Comparison of ENCODE assay signal across 22 cellular contexts in the genomic region with DNA sequence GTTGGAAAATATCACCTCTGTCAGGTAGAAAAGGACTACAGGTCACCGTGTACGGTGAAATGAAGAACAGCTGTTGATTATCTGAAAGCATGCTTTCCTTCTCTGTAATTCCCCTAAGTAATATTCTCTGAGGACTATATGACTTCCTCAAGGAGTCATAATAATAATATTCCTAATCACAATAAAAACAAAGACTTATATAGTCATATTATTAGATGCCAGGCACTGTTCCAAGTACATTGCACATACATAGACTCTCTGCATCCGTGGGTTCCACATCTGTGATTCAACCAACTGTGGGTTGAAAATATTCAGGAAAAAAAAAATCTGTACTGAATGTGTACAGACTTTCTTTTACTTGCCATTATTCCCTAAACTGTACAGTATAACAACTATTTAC.
DNase-seq lines count a peak whose midpoint lies in the region; ATAC-seq and TF ChIP-seq lines count a peak whose summit lies in the region.
"Had no signal": no experiment of that assay in that cellular context is flagged by ENCODE, and none has a peak within 500 bp of the region (broad histone marks: within the 10 kb centered on the region; RNA-seq: fewer than 3 reads in every experiment).

No MANE protein-coding gene starts in this region.

- H3K27ac ChIP-seq in breast epithelium = no peak overlapping the region
- H3K27ac ChIP-seq: 22Rv1, SJCRH30, tibial nerve had no signal

- H3K36me3 ChIP-seq in breast epithelium = no peaks in the 10 kb centered on the region
- H3K36me3 ChIP-seq: SJCRH30, tibial nerve had no signal

- CTCF ChIA-PET in MCF 10A (lab: Yijun Ruan, JAX) = no interaction called here

- TF ChIP-seq CTCF in MCF 10A (IDR thresholded peaks at IDR 0.05; ENCODE audit: unreplicated experiment) (no peak), breast epithelium (IDR thresholded peaks at IDR 0.05) (no peak), astrocyte of the spinal cord (IDR thresholded peaks at IDR 0.05; ENCODE audit: low read depth, low read length) (no peak)

- H3K27me3 ChIP-seq in breast epithelium = no peaks in the 10 kb centered on the region
- H3K27me3 ChIP-seq: SJCRH30, tibial nerve had no signal

- H3K4me1 Mint-ChIP-seq in MCF 10A (ENCODE audit: insufficient read depth, unreplicated experiment) = no peaks in the 10 kb centered on the region
- H3K4me1 Mint-ChIP-seq in immature natural killer cell = peaks cover 33 to 68% of the 10 kb centered on the region in 2 donors

- no peaks in the 10 kb centered on the region for H3K9me3 ChIP-seq in breast epithelium
- H3K9me3 ChIP-seq: SJCRH30, tibial nerve had no signal

- H3K4me3 Mint-ChIP-seq in MCF 10A (ENCODE audit: unreplicated experiment) (no peak overlapping the region), immature natural killer cell (no peak overlapping the region)
- H3K4me3 Mint-ChIP-seq: IgD-negative memory B cell had no signal

- no peak for ATAC-seq in HG02981 (IDR thresholded peaks at IDR 0.05; ENCODE audit: unreplicated experiment)
- ATAC-seq: left colon had no signal

- POLR2A ChIA-PET in MCF 10A (lab: Yijun Ruan, JAX) = no interaction called here

- in situ Hi-C loops in astrocyte of the spinal cord (cut with HindIII; ENCODE audit: low sequenced_read_pairs) = no loop called here

- no peak for TF ChIP-seq POLR2A in breast epithelium (IDR thresholded peaks at IDR 0.05)

- BruUV-seq in MCF 10A (replicated peaks; lab: Mats Ljungman, UMichigan) = no TSS peak

- H3K27ac Mint-ChIP-seq in MCF 10A (ENCODE audit: low read depth, unreplicated experiment) (no peak overlapping the region), immature natural killer cell (peak overlapping the region; percentile 83 to 93 (median 87))
- H3K27ac Mint-ChIP-seq: IgD-negative memory B cell had no signal

- H3K4me3 ChIP-seq in breast epithelium (no peak overlapping the region), astrocyte of the spinal cord (ENCODE audit: low read depth, low read length) (no peak overlapping the region)
- H3K4me3 ChIP-seq: SJCRH30, tibial nerve had no signal

- intact Hi-C loops in MCF 10A (cut with micrococcal nuclease) = no loop called here
- intact Hi-C loops in breast epithelium (cut with DNase I; ENCODE audit: low total_unique reads) = no loop called here

- no peaks in the 10 kb centered on the region for H3K4me1 ChIP-seq in breast epithelium
- H3K4me1 ChIP-seq: SJCRH30, tibial nerve had no signal

- H3K36me3 Mint-ChIP-seq in MCF 10A (ENCODE audit: insufficient read depth, unreplicated experiment) (no peaks in the 10 kb centered on the region), immature natural killer cell (peaks cover 0 to 31% (median 26%) of the 10 kb centered on the region in 3 donors)

- no peaks in the 10 kb centered on the region for H3K9me3 Mint-ChIP-seq in MCF 10A (ENCODE audit: unreplicated experiment)
- no peaks in the 10 kb centered on the region for H3K9me3 Mint-ChIP-seq in immature natural killer cell
- H3K9me3 Mint-ChIP-seq: IgD-negative memory B cell had no signal

- H3K27me3 Mint-ChIP-seq in MCF 10A (ENCODE audit: insufficient read depth, unreplicated experiment) (no peaks in the 10 kb centered on the region), immature natural killer cell (ENCODE audit: low read depth in 3 of 3) (peaks cover 0 to 15% (median 2%) of the 10 kb centered on the region in 3 donors)

- DNase-seq in MCF 10A (ENCODE audit: unreplicated experiment) (peak; percentile 51), breast epithelium (ENCODE audit: low spot score in 2 of 2) (no peak), astrocyte of the spinal cord (ENCODE audit: low read depth, low spot score) (peak; percentile 93), immature natural killer cell (no peak), ecto neural progenitor cell (ENCODE audit: low spot score) (no peak), DMS53 treated with DMSO at 0.1 percent for 48 hours (lab: John Stamatoyannopoulos, UW; ENCODE audit: unreplicated experiment) (no peak)
- no peak for DNase-seq in activated CD4-positive, alpha-beta T cell treated with anti-CD3 and anti-CD28 coated beads for 48 hours
- DNase-seq: activated CD4-positive, alpha-beta T cell treated with anti-CD3 and anti-CD28 coated beads, Interleukin-2, amount 50 U/mL, for 4 hours; activated T-cell treated with anti-CD3 and anti-CD28 coated beads, Interleukin-2, amount 50 U/mL, for 48 hours; amygdala; effector memory CD4-positive, alpha-beta T cell; glutamatergic neuron; left colon; NCI-H1105; SJCRH30; stimulated activated CD4-positive, alpha-beta T cell treated with anti-CD3 and anti-CD28 coated beads, Interleukin-1b, Interleukin-23, amount 100 ng/mL, for 48 hours; stimulated activated CD8-positive, alpha-beta memory T cell treated with anti-CD3 and anti-CD28 coated beads, Interleukin-4, amount 100 ng/mL, for 48 hours; T1000 had no signal

Comparison
In these comparisons a context has a peak if more than half of its experiments do, and no peak if none do; other contexts are left out.
1. DNase-seq: peak in MCF 10A (single experiment) and astrocyte of the spinal cord (single experiment); none in breast epithelium (0 of 2), immature natural killer cell (0 of 3), ecto neural progenitor cell (single experiment), activated CD4-positive, alpha-beta T cell treated with anti-CD3 and anti-CD28 coated beads for 48 hours (single experiment) and DMS53 treated with DMSO at 0.1 percent for 48 hours (single experiment).